1 cellular context compared by ENCODE assay signal in the genomic region with DNA sequence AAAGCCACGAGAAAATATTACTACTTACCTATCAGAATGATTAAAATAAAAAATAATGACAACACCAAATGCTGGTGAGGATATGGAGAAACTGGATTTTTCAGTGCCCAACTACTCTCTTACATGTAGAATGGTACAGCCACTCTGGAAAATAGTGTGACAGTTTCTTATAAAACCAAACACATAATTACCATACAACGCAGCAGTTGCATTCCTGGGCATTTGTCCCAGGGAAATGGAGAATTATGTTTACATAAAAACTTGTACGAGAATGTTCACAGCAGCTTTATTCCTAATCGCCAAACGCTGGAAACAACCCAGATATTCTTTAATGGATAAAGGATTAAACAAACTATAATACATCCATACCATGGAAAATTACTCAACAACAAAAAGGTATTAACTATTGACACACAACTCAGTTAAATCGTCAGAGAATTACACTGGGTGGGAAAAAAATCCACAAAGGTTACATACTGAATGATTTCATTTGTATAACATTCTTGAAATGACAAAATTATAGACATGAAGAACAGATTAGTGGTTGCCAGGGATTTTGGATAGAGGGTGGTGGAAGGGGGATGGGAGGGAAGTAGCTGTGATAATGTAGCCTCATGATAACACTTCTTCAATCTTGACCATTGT.
TF ChIP-seq lines count a peak whose summit lies in the region.

No MANE protein-coding gene starts in this region.

TF ChIP-seq in HEK293, 187 proteins besides CTCF, POLR2A, EP300 and RAD21 (continued from another document):
- TF ChIP-seq GLIS2 (tag by site-specific recombination; IDR thresholded peaks at IDR 0.05) (no peak), ZNF133 (tag by site-specific recombination; IDR thresholded peaks at IDR 0.05) (no peak), ZNF785 (tag by site-specific recombination; IDR thresholded peaks at IDR 0.05) (no peak), ZNF610 (tag by site-specific recombination; IDR thresholded peaks at IDR 0.05; ENCODE audit: borderline replicate concordance) (no peak), ZFHX2 (tag by site-specific recombination; conservative IDR thresholded peaks at IDR 0.05) (no peak), HOXA7 (CRISPR knock-in tag; IDR thresholded peaks at IDR 0.05; ENCODE audit: borderline replicate concordance) (no peak), ZNF221 (tag by site-specific recombination; IDR thresholded peaks at IDR 0.05; ENCODE audit: borderline replicate concordance) (no peak), ZNF629 (tag by site-specific recombination; IDR thresholded peaks at IDR 0.05) (no peak), ZNF747 (tag by site-specific recombination; IDR thresholded peaks at IDR 0.05) (no peak), ZBTB20 (tag by site-specific recombination; IDR thresholded peaks at IDR 0.05) (no peak)
- TF ChIP-seq, protein P1, sequence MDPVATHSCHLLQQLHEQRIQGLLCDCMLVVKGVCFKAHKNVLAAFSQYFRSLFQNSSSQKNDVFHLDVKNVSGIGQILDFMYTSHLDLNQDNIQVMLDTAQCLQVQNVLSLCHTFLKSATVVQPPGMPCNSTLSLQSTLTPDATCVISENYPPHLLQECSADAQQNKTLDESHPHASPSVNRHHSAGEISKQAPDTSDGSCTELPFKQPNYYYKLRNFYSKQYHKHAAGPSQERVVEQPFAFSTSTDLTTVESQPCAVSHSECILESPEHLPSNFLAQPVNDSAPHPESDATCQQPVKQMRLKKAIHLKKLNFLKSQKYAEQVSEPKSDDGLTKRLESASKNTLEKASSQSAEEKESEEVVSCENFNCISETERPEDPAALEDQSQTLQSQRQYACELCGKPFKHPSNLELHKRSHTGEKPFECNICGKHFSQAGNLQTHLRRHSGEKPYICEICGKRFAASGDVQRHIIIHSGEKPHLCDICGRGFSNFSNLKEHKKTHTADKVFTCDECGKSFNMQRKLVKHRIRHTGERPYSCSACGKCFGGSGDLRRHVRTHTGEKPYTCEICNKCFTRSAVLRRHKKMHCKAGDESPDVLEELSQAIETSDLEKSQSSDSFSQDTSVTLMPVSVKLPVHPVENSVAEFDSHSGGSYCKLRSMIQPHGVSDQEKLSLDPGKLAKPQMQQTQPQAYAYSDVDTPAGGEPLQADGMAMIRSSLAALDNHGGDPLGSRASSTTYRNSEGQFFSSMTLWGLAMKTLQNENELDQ (tag by site-specific recombination; IDR thresholded peaks at IDR 0.05; ENCODE audit: low read depth) = no peak
- TF ChIP-seq, protein P2, sequence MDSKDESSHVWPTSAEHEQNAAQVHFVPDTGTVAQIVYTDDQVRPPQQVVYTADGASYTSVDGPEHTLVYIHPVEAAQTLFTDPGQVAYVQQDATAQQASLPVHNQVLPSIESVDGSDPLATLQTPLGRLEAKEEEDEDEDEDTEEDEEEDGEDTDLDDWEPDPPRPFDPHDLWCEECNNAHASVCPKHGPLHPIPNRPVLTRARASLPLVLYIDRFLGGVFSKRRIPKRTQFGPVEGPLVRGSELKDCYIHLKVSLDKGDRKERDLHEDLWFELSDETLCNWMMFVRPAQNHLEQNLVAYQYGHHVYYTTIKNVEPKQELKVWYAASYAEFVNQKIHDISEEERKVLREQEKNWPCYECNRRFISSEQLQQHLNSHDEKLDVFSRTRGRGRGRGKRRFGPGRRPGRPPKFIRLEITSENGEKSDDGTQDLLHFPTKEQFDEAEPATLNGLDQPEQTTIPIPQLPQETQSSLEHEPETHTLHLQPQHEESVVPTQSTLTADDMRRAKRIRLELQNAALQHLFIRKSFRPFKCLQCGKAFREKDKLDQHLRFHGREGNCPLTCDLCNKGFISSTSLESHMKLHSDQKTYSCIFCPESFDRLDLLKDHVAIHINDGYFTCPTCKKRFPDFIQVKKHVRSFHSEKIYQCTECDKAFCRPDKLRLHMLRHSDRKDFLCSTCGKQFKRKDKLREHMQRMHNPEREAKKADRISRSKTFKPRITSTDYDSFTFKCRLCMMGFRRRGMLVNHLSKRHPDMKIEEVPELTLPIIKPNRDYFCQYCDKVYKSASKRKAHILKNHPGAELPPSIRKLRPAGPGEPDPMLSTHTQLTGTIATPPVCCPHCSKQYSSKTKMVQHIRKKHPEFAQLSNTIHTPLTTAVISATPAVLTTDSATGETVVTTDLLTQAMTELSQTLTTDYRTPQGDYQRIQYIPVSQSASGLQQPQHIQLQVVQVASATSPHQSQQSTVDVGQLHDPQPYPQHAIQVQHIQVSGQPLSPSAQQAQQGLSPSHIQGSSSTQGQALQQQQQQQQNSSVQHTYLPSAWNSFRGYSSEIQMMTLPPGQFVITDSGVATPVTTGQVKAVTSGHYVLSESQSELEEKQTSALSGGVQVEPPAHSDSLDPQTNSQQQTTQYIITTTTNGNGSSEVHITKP (tag by site-specific recombination; IDR thresholded peaks at IDR 0.05) = peak; percentile 53
- TF ChIP-seq, protein P3, sequence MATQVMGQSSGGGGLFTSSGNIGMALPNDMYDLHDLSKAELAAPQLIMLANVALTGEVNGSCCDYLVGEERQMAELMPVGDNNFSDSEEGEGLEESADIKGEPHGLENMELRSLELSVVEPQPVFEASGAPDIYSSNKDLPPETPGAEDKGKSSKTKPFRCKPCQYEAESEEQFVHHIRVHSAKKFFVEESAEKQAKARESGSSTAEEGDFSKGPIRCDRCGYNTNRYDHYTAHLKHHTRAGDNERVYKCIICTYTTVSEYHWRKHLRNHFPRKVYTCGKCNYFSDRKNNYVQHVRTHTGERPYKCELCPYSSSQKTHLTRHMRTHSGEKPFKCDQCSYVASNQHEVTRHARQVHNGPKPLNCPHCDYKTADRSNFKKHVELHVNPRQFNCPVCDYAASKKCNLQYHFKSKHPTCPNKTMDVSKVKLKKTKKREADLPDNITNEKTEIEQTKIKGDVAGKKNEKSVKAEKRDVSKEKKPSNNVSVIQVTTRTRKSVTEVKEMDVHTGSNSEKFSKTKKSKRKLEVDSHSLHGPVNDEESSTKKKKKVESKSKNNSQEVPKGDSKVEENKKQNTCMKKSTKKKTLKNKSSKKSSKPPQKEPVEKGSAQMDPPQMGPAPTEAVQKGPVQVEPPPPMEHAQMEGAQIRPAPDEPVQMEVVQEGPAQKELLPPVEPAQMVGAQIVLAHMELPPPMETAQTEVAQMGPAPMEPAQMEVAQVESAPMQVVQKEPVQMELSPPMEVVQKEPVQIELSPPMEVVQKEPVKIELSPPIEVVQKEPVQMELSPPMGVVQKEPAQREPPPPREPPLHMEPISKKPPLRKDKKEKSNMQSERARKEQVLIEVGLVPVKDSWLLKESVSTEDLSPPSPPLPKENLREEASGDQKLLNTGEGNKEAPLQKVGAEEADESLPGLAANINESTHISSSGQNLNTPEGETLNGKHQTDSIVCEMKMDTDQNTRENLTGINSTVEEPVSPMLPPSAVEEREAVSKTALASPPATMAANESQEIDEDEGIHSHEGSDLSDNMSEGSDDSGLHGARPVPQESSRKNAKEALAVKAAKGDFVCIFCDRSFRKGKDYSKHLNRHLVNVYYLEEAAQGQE (tag by site-specific recombination; IDR thresholded peaks at IDR 0.05) = no peak
- TF ChIP-seq, protein P4, sequence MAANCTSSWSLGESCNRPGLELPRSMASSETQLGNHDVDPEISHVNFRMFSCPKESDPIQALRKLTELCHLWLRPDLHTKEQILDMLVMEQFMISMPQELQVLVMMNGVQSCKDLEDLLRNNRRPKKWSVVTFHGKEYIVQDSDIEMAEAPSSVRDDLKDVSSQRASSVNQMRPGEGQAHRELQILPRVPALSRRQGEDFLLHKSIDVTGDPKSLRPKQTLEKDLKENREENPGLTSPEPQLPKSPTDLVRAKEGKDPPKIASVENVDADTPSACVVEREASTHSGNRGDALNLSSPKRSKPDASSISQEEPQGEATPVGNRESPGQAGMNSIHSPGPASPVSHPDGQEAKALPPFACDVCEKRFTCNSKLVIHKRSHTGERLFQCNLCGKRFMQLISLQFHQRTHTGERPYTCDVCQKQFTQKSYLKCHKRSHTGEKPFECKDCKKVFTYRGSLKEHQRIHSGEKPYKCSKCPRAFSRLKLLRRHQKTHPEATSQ (tag by site-specific recombination; IDR thresholded peaks at IDR 0.05) = no peak
